20 cellular contexts compared by ENCODE assay signal in the genomic region with DNA sequence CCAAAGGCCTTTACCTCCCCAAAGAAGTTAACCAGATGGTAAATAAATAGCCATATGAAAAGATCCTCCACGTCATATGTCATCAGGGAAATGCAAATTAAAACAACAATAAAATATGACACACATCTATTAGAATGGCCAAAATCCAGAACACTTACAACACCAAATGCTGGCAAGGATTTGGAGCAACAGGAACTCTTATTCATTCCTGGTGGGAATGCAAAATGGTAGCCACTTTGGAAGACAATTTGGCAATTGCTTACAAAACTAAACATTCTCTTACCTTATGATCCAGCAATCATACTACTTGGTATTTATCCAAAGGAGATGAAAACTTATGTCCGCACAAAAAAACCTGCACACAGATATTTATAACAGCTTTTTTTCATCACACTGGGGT. TPM values are rescaled to one million over a fixed set of nuclear protein-coding genes. Genes with fewer than 3 reads are reported as not detected.
DNase-seq lines count a peak whose midpoint lies in the region; ATAC-seq, FAIRE-seq and TF ChIP-seq lines count a peak whose summit lies in the region.
"Had no signal": no experiment of that assay in that cellular context is flagged by ENCODE, and none has a peak within 500 bp of the region (broad histone marks: within the 10 kb centered on the region; RNA-seq: fewer than 3 reads in every experiment).

No MANE protein-coding gene starts in this region.

- H3K4me1 ChIP-seq in neuron (ENCODE audit: insufficient read depth, low read length) (peaks cover 21% of the 10 kb centered on the region), A673 (ENCODE audit: insufficient read depth, low read length, poor library complexity, severe bottlenecking) (peaks cover 9% of the 10 kb centered on the region), right cardiac atrium (ENCODE audit: control insufficient read depth, insufficient read depth, low read length) (no peaks in the 10 kb centered on the region)

- ATAC-seq in GM21737 (IDR thresholded peaks at IDR 0.05; ENCODE audit: unreplicated experiment) (no peak), right cardiac atrium (no peak)
- ATAC-seq: activated CD4-positive, CD25-positive, alpha-beta regulatory T cell treated with anti-CD3 and anti-CD28 coated beads, Interleukin-2, amount 50 U/mL, for 24 hours had no signal

- TF ChIP-seq CTCF in brain (conservative IDR thresholded peaks at IDR 0.05) = no peak
- no peak for TF ChIP-seq CTCF in A673 (conservative IDR thresholded peaks at IDR 0.05; ENCODE audit: low read depth, low read length)

- no peaks in the 10 kb centered on the region for H3K27me3 Mint-ChIP-seq in T-helper 1 cell treated with Interleukin-12 subunit alpha and Interleukin-12 subunit beta and Interleukin-4 antibody, amounts not matched to agents 30 μg/mL and 1 μg/mL, for 36 hours (ENCODE audit: low read depth)
- peaks cover 11% of the 10 kb centered on the region for H3K27me3 Mint-ChIP-seq in brain

- H3K4me3 ChIP-seq in neuron (ENCODE audit: low read length) = no peak overlapping the region
- H3K4me3 ChIP-seq in A673 (ENCODE audit: low read depth, low read length, poor library complexity, severe bottlenecking) = no peak overlapping the region
- H3K4me3 ChIP-seq in right cardiac atrium (ENCODE audit: low read length) = no peak overlapping the region

- CTCF ChIA-PET in A673 (lab: Charles Lee) = no interaction called here

- H3K27ac ChIP-seq in A673 (ENCODE audit: low read depth, low read length, poor library complexity, severe bottlenecking) (no peak overlapping the region), right cardiac atrium (ENCODE audit: low read length) (no peak overlapping the region)

- H3K4me1 Mint-ChIP-seq in T-helper 1 cell treated with Interleukin-12 subunit alpha and Interleukin-12 subunit beta and Interleukin-4 antibody, amounts not matched to agents 30 μg/mL and 1 μg/mL, for 36 hours (ENCODE audit: low read depth) = peaks cover 62% of the 10 kb centered on the region
- peaks cover 39% of the 10 kb centered on the region for H3K4me1 Mint-ChIP-seq in brain

- H3K27me3 ChIP-seq in neuron (ENCODE audit: insufficient read depth, low read length) (no peaks in the 10 kb centered on the region), A673 (replicated peaks; ENCODE audit: insufficient read depth, low read depth, low read length, poor library complexity) (no peaks in the 10 kb centered on the region), right cardiac atrium (ENCODE audit: control insufficient read depth, insufficient read depth) (no peaks in the 10 kb centered on the region)
- H3K27me3 ChIP-seq: Peyer's patch had no signal

- POLR2A ChIA-PET in A673 (lab: Charles Lee; ENCODE audit: low non-redundant PET) = no interaction called here

- H3K9me3 ChIP-seq in neuron (ENCODE audit: low read length) (no peaks in the 10 kb centered on the region), A673 (ENCODE audit: low read depth, low read length, poor library complexity, severe bottlenecking) (no peaks in the 10 kb centered on the region), right cardiac atrium (ENCODE audit: control insufficient read depth, low read length) (no peaks in the 10 kb centered on the region)
- H3K9me3 ChIP-seq: Peyer's patch had no signal

- H2AFZ ChIP-seq in neuron (ENCODE audit: low read depth, low read length) = peak overlapping the region; percentile 100

- H3K9me3 Mint-ChIP-seq in T-helper 1 cell treated with Interleukin-12 subunit alpha and Interleukin-12 subunit beta and Interleukin-4 antibody, amounts not matched to agents 30 μg/mL and 1 μg/mL, for 36 hours = no peaks in the 10 kb centered on the region
- peaks cover 0 to 4% (median 0%) of the 10 kb centered on the region in 5 experiments for H3K9me3 Mint-ChIP-seq in brain

- DNase-seq in T-helper 1 cell = no peak
- no peak for DNase-seq in GM19239 (ENCODE audit: insufficient read length, low spot score)
- no peak for DNase-seq in A673 (ENCODE audit: low spot score)
- no peak for DNase-seq in right cardiac atrium
- DNase-seq: aorta; head of caudate nucleus; islet precursor cell; midbrain; NCI-H187; NCI-H524 treated with DMSO at 0.1 percent for 48 hours; Peyer's patch; stimulated activated CD4-positive, alpha-beta T cell treated with anti-CD3 and anti-CD28 coated beads, Interleukin-12 subunit alpha, Interleukin-12 subunit beta, amount 100 ng/mL, for 4 hours; substantia nigra had no signal

- peaks cover 10% of the 10 kb centered on the region for H3K36me3 ChIP-seq in neuron (ENCODE audit: insufficient read depth, low read length)
- peaks cover 11% of the 10 kb centered on the region for H3K36me3 ChIP-seq in A673 (ENCODE audit: insufficient read depth, low read length, poor library complexity, severe bottlenecking)
- H3K36me3 ChIP-seq: Peyer's patch had no signal

- no TSS peak for BruUV-seq in A673 (replicated peaks; lab: Mats Ljungman, UMichigan)

- intact Hi-C loops in A673 (cut with micrococcal nuclease; ENCODE audit: unreplicated experiment) = no loop called here
- intact Hi-C loops in right cardiac atrium (cut with DNase I) = no loop called here

- peak overlapping the region; percentile 22 for H3K4me3 Mint-ChIP-seq in T-helper 1 cell treated with Interleukin-12 subunit alpha and Interleukin-12 subunit beta and Interleukin-4 antibody, amounts not matched to agents 30 μg/mL and 1 μg/mL, for 36 hours
- peak overlapping the region; percentile 45 to 99 (median 74) for H3K4me3 Mint-ChIP-seq in brain

- peak overlapping the region; percentile 37 for H3K27ac Mint-ChIP-seq in T-helper 1 cell treated with Interleukin-12 subunit alpha and Interleukin-12 subunit beta and Interleukin-4 antibody, amounts not matched to agents 30 μg/mL and 1 μg/mL, for 36 hours
- H3K27ac Mint-ChIP-seq in brain = peak overlapping the region in 2 of 5 experiments; percentile 11 to 99

- H3K36me3 Mint-ChIP-seq in T-helper 1 cell treated with Interleukin-12 subunit alpha and Interleukin-12 subunit beta and Interleukin-4 antibody, amounts not matched to agents 30 μg/mL and 1 μg/mL, for 36 hours (ENCODE audit: low read depth) = peaks cover 62% of the 10 kb centered on the region
- H3K36me3 Mint-ChIP-seq in brain = peaks cover 9% of the 10 kb centered on the region

- 74% methylated on average over 2 of the region's 2 CpGs for WGBS in right cardiac atrium

- FAIRE-seq in GM19239 (lab: Jason Lieb, UNC) = peak; percentile 48
- FAIRE-seq: A204.1, colon had no signal

RNA-seq across cellular contexts. Expression of a gene that starts 1.3 kb away (rescaled TPM):
- polyA plus RNA-seq in brain (ENCODE audit: insufficient read depth, low read depth, low replicate concordance) (13.1 TPM), right cardiac atrium (24.1 TPM)
- total RNA-seq in A673 (2021) (35.9 and 38.9 TPM in 2 replicates), right cardiac atrium (10 to 100 TPM; 26.4 to 40.9 (median 28.8) TPM)
